1 cellular context compared by ENCODE assay signal in the genomic region with DNA sequence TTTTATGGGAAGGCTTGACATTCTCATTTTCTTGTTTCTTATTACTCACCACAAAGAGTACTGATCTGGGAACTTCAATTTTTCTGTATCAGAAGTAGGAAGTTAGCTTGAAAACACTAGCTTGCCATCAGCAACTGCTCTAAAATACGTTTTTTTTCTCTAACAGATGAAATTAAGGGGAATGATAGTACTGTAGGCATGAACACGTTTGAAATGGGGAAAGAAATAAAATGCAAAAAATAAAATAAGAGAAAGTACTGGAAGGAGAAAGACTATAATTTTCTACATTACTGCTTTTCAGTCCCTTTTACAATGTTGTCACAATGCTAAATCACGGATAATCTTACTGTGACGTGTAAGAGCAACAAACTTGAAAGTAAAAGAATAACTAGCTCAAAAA.
TF ChIP-seq lines count a peak whose summit lies in the region.

No MANE protein-coding gene starts in this region.

TF ChIP-seq in GM12878, 131 proteins besides CTCF, POLR2A, EP300 and RAD21 (continued from another document):
- TF ChIP-seq USF1 (IDR thresholded peaks at IDR 0.05; ENCODE audit: borderline replicate concordance, extremely low read length, insufficient read depth, low read depth, low read length) (no peak), SPI1 (IDR thresholded peaks at IDR 0.05; ENCODE audit: borderline replicate concordance, insufficient read depth, low read depth, low read length) (no peak), ZBTB11 (CRISPR knock-in tag; IDR thresholded peaks at IDR 0.05) (no peak), CBX3 (IDR thresholded peaks at IDR 0.05; ENCODE audit: borderline replicate concordance, low read depth) (no peak), PBX3 (IDR thresholded peaks at IDR 0.05; ENCODE audit: insufficient replicate concordance, low read depth, low read length) (no peak), ZBTB33 (IDR thresholded peaks at IDR 0.05) (no peak), NBN (IDR thresholded peaks at IDR 0.05) (no peak), STAT1 (conservative IDR thresholded peaks at IDR 0.05) (no peak)
- TF ChIP-seq, protein P1, sequence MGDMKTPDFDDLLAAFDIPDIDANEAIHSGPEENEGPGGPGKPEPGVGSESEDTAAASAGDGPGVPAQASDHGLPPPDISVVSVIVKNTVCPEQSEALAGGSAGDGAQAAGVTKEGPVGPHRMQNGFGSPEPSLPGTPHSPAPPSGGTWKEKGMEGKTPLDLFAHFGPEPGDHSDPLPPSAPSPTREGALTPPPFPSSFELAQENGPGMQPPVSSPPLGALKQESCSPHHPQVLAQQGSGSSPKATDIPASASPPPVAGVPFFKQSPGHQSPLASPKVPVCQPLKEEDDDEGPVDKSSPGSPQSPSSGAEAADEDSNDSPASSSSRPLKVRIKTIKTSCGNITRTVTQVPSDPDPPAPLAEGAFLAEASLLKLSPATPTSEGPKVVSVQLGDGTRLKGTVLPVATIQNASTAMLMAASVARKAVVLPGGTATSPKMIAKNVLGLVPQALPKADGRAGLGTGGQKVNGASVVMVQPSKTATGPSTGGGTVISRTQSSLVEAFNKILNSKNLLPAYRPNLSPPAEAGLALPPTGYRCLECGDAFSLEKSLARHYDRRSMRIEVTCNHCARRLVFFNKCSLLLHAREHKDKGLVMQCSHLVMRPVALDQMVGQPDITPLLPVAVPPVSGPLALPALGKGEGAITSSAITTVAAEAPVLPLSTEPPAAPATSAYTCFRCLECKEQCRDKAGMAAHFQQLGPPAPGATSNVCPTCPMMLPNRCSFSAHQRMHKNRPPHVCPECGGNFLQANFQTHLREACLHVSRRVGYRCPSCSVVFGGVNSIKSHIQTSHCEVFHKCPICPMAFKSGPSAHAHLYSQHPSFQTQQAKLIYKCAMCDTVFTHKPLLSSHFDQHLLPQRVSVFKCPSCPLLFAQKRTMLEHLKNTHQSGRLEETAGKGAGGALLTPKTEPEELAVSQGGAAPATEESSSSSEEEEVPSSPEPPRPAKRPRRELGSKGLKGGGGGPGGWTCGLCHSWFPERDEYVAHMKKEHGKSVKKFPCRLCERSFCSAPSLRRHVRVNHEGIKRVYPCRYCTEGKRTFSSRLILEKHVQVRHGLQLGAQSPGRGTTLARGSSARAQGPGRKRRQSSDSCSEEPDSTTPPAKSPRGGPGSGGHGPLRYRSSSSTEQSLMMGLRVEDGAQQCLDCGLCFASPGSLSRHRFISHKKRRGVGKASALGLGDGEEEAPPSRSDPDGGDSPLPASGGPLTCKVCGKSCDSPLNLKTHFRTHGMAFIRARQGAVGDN (IDR thresholded peaks at IDR 0.05) = no peak
